ENCODE assay signal across 1 cellular context in genomic region chr11:9565822-9566560, GRCh38.
TF ChIP-seq lines count a peak whose summit lies in the region.

No MANE protein-coding gene starts in this region.

TF ChIP-seq in HepG2, 621 proteins besides CTCF, POLR2A, EP300 and RAD21 (continued from another document):
- TF ChIP-seq SCMH1 (CRISPR knock-in tag; IDR thresholded peaks at IDR 0.05; ENCODE audit: borderline replicate concordance) (no peak), SYNCRIP (IDR thresholded peaks at IDR 0.05; ENCODE audit: insufficient read depth, low read depth, low read length) (no peak), ATM (IDR thresholded peaks at IDR 0.05; ENCODE audit: borderline replicate concordance) (no peak), ZNF629 (CRISPR knock-in tag; conservative IDR thresholded peaks at IDR 0.05) (no peak), TGIF2 (CRISPR knock-in tag; IDR thresholded peaks at IDR 0.05) (no peak), GATAD2A (CRISPR knock-in tag; IDR thresholded peaks at IDR 0.05) (peak; percentile 84), ZNF430 (CRISPR knock-in tag; IDR thresholded peaks at IDR 0.05) (no peak), SRF (IDR thresholded peaks at IDR 0.05; ENCODE audit: low read depth, low read length) (peak; percentile 95), KAT8 (CRISPR knock-in tag; IDR thresholded peaks at IDR 0.05) (peak; percentile 59; the same call in 1 of the 2 replicates), PRMT3 (CRISPR knock-in tag; IDR thresholded peaks at IDR 0.05; ENCODE audit: borderline replicate concordance, low read depth) (no peak), KDM1A (CRISPR knock-in tag; IDR thresholded peaks at IDR 0.05) (no peak), EZH2 (conservative IDR thresholded peaks at IDR 0.05; ENCODE audit: low read depth, low read length) (no peak), ZXDC (CRISPR knock-in tag; IDR thresholded peaks at IDR 0.05) (no peak), ZNF274 (CRISPR knock-in tag; IDR thresholded peaks at IDR 0.05) (no peak), ZNF556 (CRISPR knock-in tag; IDR thresholded peaks at IDR 0.05; ENCODE audit: borderline replicate concordance) (0 out of 2 replicates have a peak, but pooled peaks have one; percentile 65), ZNF800 (CRISPR knock-in tag; IDR thresholded peaks at IDR 0.05) (peak; percentile 64; the same call in 1 of the 2 replicates), MLLT10 (CRISPR knock-in tag; IDR thresholded peaks at IDR 0.05) (no peak), ZBTB38 (CRISPR knock-in tag; IDR thresholded peaks at IDR 0.05) (peak; percentile 40; the same call in 1 of the 2 replicates), RFX5 (IDR thresholded peaks at IDR 0.05; ENCODE audit: low read depth, low read length) (no peak), ZNF501 (CRISPR knock-in tag; IDR thresholded peaks at IDR 0.05) (0 out of 2 replicates have a peak, but pooled peaks have one; percentile 40), HDAC1 (CRISPR knock-in tag; IDR thresholded peaks at IDR 0.05) (peak; percentile 61; the same call in 1 of the 2 replicates), NCOR1 (IDR thresholded peaks at IDR 0.05; ENCODE audit: borderline replicate concordance, low read length) (no peak), THAP11 (CRISPR knock-in tag; IDR thresholded peaks at IDR 0.05) (peak; percentile 73), KDM6A (CRISPR knock-in tag; IDR thresholded peaks at IDR 0.05; ENCODE audit: low read depth) (0 out of 2 replicates have a peak, but pooled peaks have one; percentile 31), MIER2 (CRISPR knock-in tag; IDR thresholded peaks at IDR 0.05) (peak; percentile 51; the same call in 1 of the 2 replicates), ASH2L (IDR thresholded peaks at IDR 0.05; ENCODE audit: insufficient read length, low read depth, low read length) (peak; percentile 16), ZNF720 (CRISPR knock-in tag; IDR thresholded peaks at IDR 0.05) (no peak)
- TF ChIP-seq, protein P1, sequence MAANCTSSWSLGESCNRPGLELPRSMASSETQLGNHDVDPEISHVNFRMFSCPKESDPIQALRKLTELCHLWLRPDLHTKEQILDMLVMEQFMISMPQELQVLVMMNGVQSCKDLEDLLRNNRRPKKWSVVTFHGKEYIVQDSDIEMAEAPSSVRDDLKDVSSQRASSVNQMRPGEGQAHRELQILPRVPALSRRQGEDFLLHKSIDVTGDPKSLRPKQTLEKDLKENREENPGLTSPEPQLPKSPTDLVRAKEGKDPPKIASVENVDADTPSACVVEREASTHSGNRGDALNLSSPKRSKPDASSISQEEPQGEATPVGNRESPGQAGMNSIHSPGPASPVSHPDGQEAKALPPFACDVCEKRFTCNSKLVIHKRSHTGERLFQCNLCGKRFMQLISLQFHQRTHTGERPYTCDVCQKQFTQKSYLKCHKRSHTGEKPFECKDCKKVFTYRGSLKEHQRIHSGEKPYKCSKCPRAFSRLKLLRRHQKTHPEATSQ (CRISPR knock-in tag; IDR thresholded peaks at IDR 0.05; ENCODE audit: borderline replicate concordance) = no peak
- TF ChIP-seq, protein P2, sequence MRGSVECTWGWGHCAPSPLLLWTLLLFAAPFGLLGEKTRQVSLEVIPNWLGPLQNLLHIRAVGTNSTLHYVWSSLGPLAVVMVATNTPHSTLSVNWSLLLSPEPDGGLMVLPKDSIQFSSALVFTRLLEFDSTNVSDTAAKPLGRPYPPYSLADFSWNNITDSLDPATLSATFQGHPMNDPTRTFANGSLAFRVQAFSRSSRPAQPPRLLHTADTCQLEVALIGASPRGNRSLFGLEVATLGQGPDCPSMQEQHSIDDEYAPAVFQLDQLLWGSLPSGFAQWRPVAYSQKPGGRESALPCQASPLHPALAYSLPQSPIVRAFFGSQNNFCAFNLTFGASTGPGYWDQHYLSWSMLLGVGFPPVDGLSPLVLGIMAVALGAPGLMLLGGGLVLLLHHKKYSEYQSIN (CRISPR knock-in tag; IDR thresholded peaks at IDR 0.05; ENCODE audit: borderline replicate concordance) = no peak
- TF ChIP-seq, protein P3, sequence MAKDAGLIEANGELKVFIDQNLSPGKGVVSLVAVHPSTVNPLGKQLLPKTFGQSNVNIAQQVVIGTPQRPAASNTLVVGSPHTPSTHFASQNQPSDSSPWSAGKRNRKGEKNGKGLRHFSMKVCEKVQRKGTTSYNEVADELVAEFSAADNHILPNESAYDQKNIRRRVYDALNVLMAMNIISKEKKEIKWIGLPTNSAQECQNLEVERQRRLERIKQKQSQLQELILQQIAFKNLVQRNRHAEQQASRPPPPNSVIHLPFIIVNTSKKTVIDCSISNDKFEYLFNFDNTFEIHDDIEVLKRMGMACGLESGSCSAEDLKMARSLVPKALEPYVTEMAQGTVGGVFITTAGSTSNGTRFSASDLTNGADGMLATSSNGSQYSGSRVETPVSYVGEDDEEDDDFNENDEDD (CRISPR knock-in tag; IDR thresholded peaks at IDR 0.05; ENCODE audit: borderline replicate concordance) = peak; percentile 51; the same call in 1 of the 2 replicates
- TF ChIP-seq, protein P4, sequence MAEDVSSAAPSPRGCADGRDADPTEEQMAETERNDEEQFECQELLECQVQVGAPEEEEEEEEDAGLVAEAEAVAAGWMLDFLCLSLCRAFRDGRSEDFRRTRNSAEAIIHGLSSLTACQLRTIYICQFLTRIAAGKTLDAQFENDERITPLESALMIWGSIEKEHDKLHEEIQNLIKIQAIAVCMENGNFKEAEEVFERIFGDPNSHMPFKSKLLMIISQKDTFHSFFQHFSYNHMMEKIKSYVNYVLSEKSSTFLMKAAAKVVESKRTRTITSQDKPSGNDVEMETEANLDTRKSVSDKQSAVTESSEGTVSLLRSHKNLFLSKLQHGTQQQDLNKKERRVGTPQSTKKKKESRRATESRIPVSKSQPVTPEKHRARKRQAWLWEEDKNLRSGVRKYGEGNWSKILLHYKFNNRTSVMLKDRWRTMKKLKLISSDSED (CRISPR knock-in tag; IDR thresholded peaks at IDR 0.05) = no peak
